Comparison of ENCODE assay signal across 10 cellular contexts in genomic region chr1:74767490-74767889, GRCh38. TPM values are rescaled to one million over a fixed set of nuclear protein-coding genes. Genes with fewer than 3 reads are reported as not detected.
DNase-seq lines count a peak whose midpoint lies in the region; ATAC-seq, FAIRE-seq and TF ChIP-seq lines count a peak whose summit lies in the region.
"Had no signal": no experiment of that assay in that cellular context is flagged by ENCODE, and none has a peak within 500 bp of the region (broad histone marks: within the 10 kb centered on the region; RNA-seq: fewer than 3 reads in every experiment).

No MANE protein-coding gene starts in this region.

- 88% methylated on average over 3 of the region's 3 CpGs for WGBS in HepG2 (ENCODE audit: low lambda C conversion rate)
- WGBS in upper lobe of left lung, 2 donors, result 79 to 83% methylated on average over 3 of the region's 3 CpGs

- no peaks in the 10 kb centered on the region for H3K36me3 Mint-ChIP-seq in natural killer cell treated with Interleukin-12 subunit alpha and Interleukin-12 subunit beta and Interleukin-15 and Interleukin-18, amount 100 ng/mL, for 72 hours

- H4K20me1 ChIP-seq in HepG2 (ENCODE audit: insufficient read depth, low read length), result no peaks in the 10 kb centered on the region

- H3K27ac ChIP-seq in HepG2 (ENCODE audit: extremely low read length, insufficient read depth, low read length) (no peak overlapping the region), upper lobe of left lung (no peak overlapping the region)
- H3K27ac ChIP-seq: skin epidermis had no signal

- DNase-seq in GM12864 (ENCODE audit: low read depth) (peak; percentile 5), SK-MEL-5 (ENCODE audit: low read depth, low spot score) (peak; percentile 73), HepG2 (ENCODE audit: low spot score) (peak; percentile 20), NCI-H226 (no peak), NOMO-1 treated with DMSO at 0.1 percent for 48 hours (lab: John Stamatoyannopoulos, UW; ENCODE audit: unreplicated experiment) (no peak), upper lobe of left lung (no peak)
- DNase-seq in natural killer cell treated with Interleukin-12 subunit alpha and Interleukin-12 subunit beta and Interleukin-15 and Interleukin-18, amount 100 ng/mL, for 72 hours (ENCODE audit: low spot score), result no peak

- in situ Hi-C loops in SK-MEL-5 (cut with HindIII; ENCODE audit: low pct_unique_long_range_greater_than_20kb, low sequenced_read_pairs), result no loop called here
- in situ Hi-C loops in HepG2 (cut with HindIII; ENCODE audit: extremely low pct_ligation_motif_present, low pct_unique_long_range_greater_than_20kb), result no loop called here

- no peak for TF ChIP-seq RAD21 in HepG2 (CRISPR knock-in tag; IDR thresholded peaks at IDR 0.05)

- no peaks in the 10 kb centered on the region for H3K9me3 Mint-ChIP-seq in natural killer cell treated with Interleukin-12 subunit alpha and Interleukin-12 subunit beta and Interleukin-15 and Interleukin-18, amount 100 ng/mL, for 72 hours

- H2AFZ ChIP-seq in HepG2 (ENCODE audit: low read length), result no peak overlapping the region

- no peaks in the 10 kb centered on the region; a peak in 1 of 5 replicates for H3K27me3 ChIP-seq in HepG2 (ENCODE audit: control insufficient read depth in 1 of 2, insufficient read depth in 2 of 2, low read length in 2 of 2)
- H3K27me3 ChIP-seq in upper lobe of left lung, result no peaks in the 10 kb centered on the region

- FAIRE-seq in HepG2 (lab: Jason Lieb, UNC), result no peak
- FAIRE-seq: endometrium had no signal

- BruUV-seq in HepG2 (replicated peaks; lab: Mats Ljungman, UMichigan), result no TSS peak

- no peaks in the 10 kb centered on the region for H3K4me1 Mint-ChIP-seq in natural killer cell treated with Interleukin-12 subunit alpha and Interleukin-12 subunit beta and Interleukin-15 and Interleukin-18, amount 100 ng/mL, for 72 hours (ENCODE audit: low read depth in 2 of 2)

- intact Hi-C loops in HepG2 (cut with micrococcal nuclease; ENCODE audit: unreplicated experiment), result no loop called here

- H3K9me3 ChIP-seq in HepG2 (ENCODE audit: low read length), result no peaks in the 10 kb centered on the region
- H3K9me3 ChIP-seq in upper lobe of left lung, result no peaks in the 10 kb centered on the region

- TF ChIP-seq POLR2A in HepG2 (IDR thresholded peaks at IDR 0.05; ENCODE audit: insufficient read depth in 1 of 2, low read depth in 2 of 2, low read length in 2 of 2) (no peak), upper lobe of left lung (IDR thresholded peaks at IDR 0.05) (no peak)

- H3K27ac Mint-ChIP-seq in natural killer cell treated with Interleukin-12 subunit alpha and Interleukin-12 subunit beta and Interleukin-15 and Interleukin-18, amount 100 ng/mL, for 72 hours, result no peak overlapping the region

- no peak overlapping the region for H3K9ac ChIP-seq in HepG2 (ENCODE audit: insufficient read depth, low read depth, low read length)

- no peaks in the 10 kb centered on the region for H3K4me1 ChIP-seq in HepG2 (ENCODE audit: insufficient read depth, low read length)
- no peaks in the 10 kb centered on the region for H3K4me1 ChIP-seq in upper lobe of left lung

- POLR2A ChIA-PET in HepG2 (lab: Yijun Ruan, JAX), result no interaction called here

- no peak overlapping the region for H3K4me2 ChIP-seq in HepG2 (ENCODE audit: low read depth, low read length)

- H3K4me3 Mint-ChIP-seq in natural killer cell treated with Interleukin-12 subunit alpha and Interleukin-12 subunit beta and Interleukin-15 and Interleukin-18, amount 100 ng/mL, for 72 hours, result no peak overlapping the region

- TF ChIP-seq EP300 in HepG2 (IDR thresholded peaks at IDR 0.05; ENCODE audit: low read depth in 2 of 2, low read length in 2 of 2) (no peak), HepG2 (CRISPR knock-in tag; IDR thresholded peaks at IDR 0.05; ENCODE audit: borderline replicate concordance) (no peak), upper lobe of left lung (IDR thresholded peaks at IDR 0.05) (no peak)

- peak; percentile 46 for ATAC-seq in HG02798 (IDR thresholded peaks at IDR 0.05; ENCODE audit: poor library complexity, unreplicated experiment)
- ATAC-seq in HepG2, result peak; percentile 72
- no peak for ATAC-seq in natural killer cell treated with Interleukin-12 subunit alpha and Interleukin-12 subunit beta and Interleukin-15 and Interleukin-18, amount 100 ng/mL, for 72 hours
- ATAC-seq in upper lobe of left lung (ENCODE audit: low FRiP score in 2 of 2), result no peak

- peak; percentile 49 for TF ChIP-seq CTCF in GM12864 (IDR thresholded peaks at IDR 0.05; ENCODE audit: low read depth, low read length, missing control alignments)
- peak; percentile 25 for TF ChIP-seq CTCF in HepG2 (CRISPR knock-in tag; IDR thresholded peaks at IDR 0.05)
- no peak for TF ChIP-seq CTCF in upper lobe of left lung (IDR thresholded peaks at IDR 0.05)

- H3K79me2 ChIP-seq in HepG2 (ENCODE audit: insufficient read depth, low read length), result no peaks in the 10 kb centered on the region

- CTCF ChIA-PET in HepG2 (lab: Yijun Ruan, JAX; ENCODE audit: low intra/inter-chr PET ratio, low total read pairs), result no interaction called here

- H3K4me3 ChIP-seq in GM12864 (ENCODE audit: low read depth, low read length), result no peak overlapping the region
- H3K4me3 ChIP-seq in HepG2 (replicated peaks in 1 of 3; ENCODE audit: insufficient read depth in 1 of 3, low read depth in 2 of 3, low read length in 3 of 3), result no peak overlapping the region
- no peak overlapping the region for H3K4me3 ChIP-seq in upper lobe of left lung
- H3K4me3 ChIP-seq: skin epidermis had no signal

- H3K36me3 ChIP-seq in HepG2 (replicated peaks in 1 of 2; ENCODE audit: control insufficient read depth in 1 of 2, insufficient read depth in 2 of 2, low read length in 2 of 2) (peaks cover 3 to 8% of the 10 kb centered on the region in 2 experiments; a peak in 3 of 5 replicates), upper lobe of left lung (peaks cover 0 to 5% (median 2%) of the 10 kb centered on the region in 4 donors)

- H3K27me3 Mint-ChIP-seq in natural killer cell treated with Interleukin-12 subunit alpha and Interleukin-12 subunit beta and Interleukin-15 and Interleukin-18, amount 100 ng/mL, for 72 hours, result peaks cover 0 to 8% of the 10 kb centered on the region in 2 donors

RNA-seq across cellular contexts. Expression of gene TYW3, which starts 34.5 kb away (rescaled TPM):
- 22.6 and 30.5 TPM in 2 replicates for total RNA-seq in SK-MEL-5 (2014; rRNA removed; shearing (Covaris generic))
- 16.1 TPM in 2 replicates for polyA plus RNA-seq in SK-MEL-5 (2015; cell fraction: cytosol; rRNA removed)
- polyA plus RNA-seq in SK-MEL-5 (2015; cell fraction: nucleus; rRNA removed), result 39.7 and 43.3 TPM in 2 replicates
- total RNA-seq in HepG2 (2016; rRNA removed; fragmentation: Illumina TruSeq; extraction: Trizol) (45.8 and 77.2 TPM in 2 replicates), upper lobe of left lung (10 to 100 TPM in 5 of 6 donors, 1 to 10 TPM in 1; 3.1 to 18.0 (median 14.2) TPM)
- total RNA-seq in HepG2 (2016; cell fraction: cytosol; rRNA removed; fragmentation: Illumina TruSeq; extraction: Trizol; ENCODE audit: low read depth), result 20.0 and 24.3 TPM in 2 replicates
- 48.2 and 77.6 TPM in 2 replicates for total RNA-seq in HepG2 (2016; cell fraction: insoluble cytoplasmic fraction; rRNA removed; fragmentation: Illumina TruSeq; extraction: Trizol)
- 55.2 and 64.7 TPM in 2 replicates for total RNA-seq in HepG2 (2016; cell fraction: membrane; rRNA removed; fragmentation: Illumina TruSeq; extraction: Trizol)
- total RNA-seq in HepG2 (2016; cell fraction: nucleus; rRNA removed; fragmentation: Illumina TruSeq; extraction: Trizol), result 23.1 and 25.9 TPM in 2 replicates
- 11.7 and 17.6 TPM in 2 replicates for polyA plus RNA-seq in HepG2 (2011; rRNA removed)
- 7.5 and 11.1 TPM in 2 replicates for polyA plus RNA-seq in HepG2 (2011; cell fraction: cytosol; rRNA removed)
- 5.8 and 6.9 TPM in 2 replicates for polyA plus RNA-seq in HepG2 (2011; cell fraction: nucleus; rRNA removed)
- polyA plus RNA-seq in HepG2 (2012), result 18.2 and 30.2 TPM in 2 replicates
- 45.2 and 48.7 TPM in 2 replicates for polyA plus RNA-seq in HepG2 (2016; cell fraction: cytosol; fragmentation: Illumina TruSeq; extraction: Trizol; ENCODE audit: low read depth)
- 88.2 and 89.8 TPM in 2 replicates for polyA plus RNA-seq in HepG2 (2016; cell fraction: insoluble cytoplasmic fraction; fragmentation: Illumina TruSeq; extraction: Trizol; ENCODE audit: low read depth)
- 62.5 and 75.3 TPM in 2 replicates for polyA plus RNA-seq in HepG2 (2016; cell fraction: membrane; fragmentation: Illumina TruSeq; extraction: Trizol; ENCODE audit: low read depth)
- 41.1 and 43.4 TPM in 2 replicates for polyA plus RNA-seq in HepG2 (2016; cell fraction: nucleus; fragmentation: Illumina TruSeq; extraction: Trizol; ENCODE audit: insufficient read depth, low read depth)
- polyA minus RNA-seq in HepG2 (2011; rRNA and poly(A)+ RNA removed; ENCODE audit: low replicate concordance), result 7.4 and 14.2 TPM in 2 replicates
- polyA minus RNA-seq in HepG2 (2011; cell fraction: cytosol; rRNA and poly(A)+ RNA removed), result 8.8 and 10.0 TPM in 2 replicates
- 29.8 and 29.9 TPM in 2 replicates for polyA minus RNA-seq in HepG2 (2011; cell fraction: nucleus; rRNA and poly(A)+ RNA removed)
- total RNA-seq in natural killer cell treated with Interleukin-12 subunit alpha and Interleukin-12 subunit beta and Interleukin-15 and Interleukin-18, amount 100 ng/mL, for 72 hours, result 10 to 100 TPM; 19.8 to 28.4 TPM

RNA-seq across cellular contexts. Expression of gene CRYZ, which starts 34.6 kb away (rescaled TPM):
- total RNA-seq in SK-MEL-5 (2014; rRNA removed; shearing (Covaris generic)), result 27.7 and 28.3 TPM in 2 replicates
- 27.1 and 30.6 TPM in 2 replicates for polyA plus RNA-seq in SK-MEL-5 (2015; cell fraction: cytosol; rRNA removed)
- 27.8 and 37.0 TPM in 2 replicates for polyA plus RNA-seq in SK-MEL-5 (2015; cell fraction: nucleus; rRNA removed)
- total RNA-seq in HepG2 (2016; rRNA removed; fragmentation: Illumina TruSeq; extraction: Trizol) (115 and 203 TPM in 2 replicates), upper lobe of left lung (10 to 100 TPM; 11.5 to 43.2 (median 34.6) TPM)
- 11.6 and 13.0 TPM in 2 replicates for total RNA-seq in HepG2 (2016; cell fraction: cytosol; rRNA removed; fragmentation: Illumina TruSeq; extraction: Trizol; ENCODE audit: low read depth)
- total RNA-seq in HepG2 (2016; cell fraction: insoluble cytoplasmic fraction; rRNA removed; fragmentation: Illumina TruSeq; extraction: Trizol), result 115 and 198 TPM in 2 replicates
- 40.3 and 47.4 TPM in 2 replicates for total RNA-seq in HepG2 (2016; cell fraction: membrane; rRNA removed; fragmentation: Illumina TruSeq; extraction: Trizol)
- total RNA-seq in HepG2 (2016; cell fraction: nucleus; rRNA removed; fragmentation: Illumina TruSeq; extraction: Trizol), result 55.8 and 62.4 TPM in 2 replicates
- polyA plus RNA-seq in HepG2 (2011; rRNA removed), result 149 and 211 TPM in 2 replicates
- 82.6 and 124 TPM in 2 replicates for polyA plus RNA-seq in HepG2 (2011; cell fraction: cytosol; rRNA removed)
- 63.1 and 80.9 TPM in 2 replicates for polyA plus RNA-seq in HepG2 (2011; cell fraction: nucleus; rRNA removed)
- 110 and 119 TPM in 2 replicates for polyA plus RNA-seq in HepG2 (2012)
- polyA plus RNA-seq in HepG2 (2016; cell fraction: cytosol; fragmentation: Illumina TruSeq; extraction: Trizol; ENCODE audit: low read depth), result 11.6 and 11.8 TPM in 2 replicates
- polyA plus RNA-seq in HepG2 (2016; cell fraction: insoluble cytoplasmic fraction; fragmentation: Illumina TruSeq; extraction: Trizol; ENCODE audit: low read depth), result 192 and 213 TPM in 2 replicates
- polyA plus RNA-seq in HepG2 (2016; cell fraction: membrane; fragmentation: Illumina TruSeq; extraction: Trizol; ENCODE audit: low read depth), result 38.2 and 41.7 TPM in 2 replicates
- 103 and 104 TPM in 2 replicates for polyA plus RNA-seq in HepG2 (2016; cell fraction: nucleus; fragmentation: Illumina TruSeq; extraction: Trizol; ENCODE audit: insufficient read depth, low read depth)
- 13.3 and 37.8 TPM in 2 replicates for polyA minus RNA-seq in HepG2 (2011; rRNA and poly(A)+ RNA removed; ENCODE audit: low replicate concordance)
- 59.3 and 73.9 TPM in 2 replicates for polyA minus RNA-seq in HepG2 (2011; cell fraction: cytosol; rRNA and poly(A)+ RNA removed)
- polyA minus RNA-seq in HepG2 (2011; cell fraction: nucleus; rRNA and poly(A)+ RNA removed), result 51.9 and 74.7 TPM in 2 replicates
- total RNA-seq in natural killer cell treated with Interleukin-12 subunit alpha and Interleukin-12 subunit beta and Interleukin-15 and Interleukin-18, amount 100 ng/mL, for 72 hours, result 10 to 100 TPM; 15.9 to 23.5 TPM

Comparison
In these comparisons a context has a peak if more than half of its experiments do, and no peak if none do; other contexts are left out.
1. DNase-seq: peak in GM12864 (single experiment), SK-MEL-5 (single experiment) and HepG2 (single experiment); none in natural killer cell treated with Interleukin-12 subunit alpha and Interleukin-12 subunit beta and Interleukin-15 and Interleukin-18, amount 100 ng/mL, for 72 hours (single experiment), NCI-H226 (single experiment), NOMO-1 treated with DMSO at 0.1 percent for 48 hours (single experiment) and upper lobe of left lung (0 of 2).
2. CTCF ChIP-seq: peak in GM12864 (single experiment) and HepG2 (single experiment); none in upper lobe of left lung (0 of 6).
3. ATAC-seq: peak in HG02798 (single experiment) and HepG2 (single experiment); none in natural killer cell treated with Interleukin-12 subunit alpha and Interleukin-12 subunit beta and Interleukin-15 and Interleukin-18, amount 100 ng/mL, for 72 hours (0 of 2) and upper lobe of left lung (0 of 2).